Comparison of ENCODE assay signal across 14 cellular contexts in the genomic region with DNA sequence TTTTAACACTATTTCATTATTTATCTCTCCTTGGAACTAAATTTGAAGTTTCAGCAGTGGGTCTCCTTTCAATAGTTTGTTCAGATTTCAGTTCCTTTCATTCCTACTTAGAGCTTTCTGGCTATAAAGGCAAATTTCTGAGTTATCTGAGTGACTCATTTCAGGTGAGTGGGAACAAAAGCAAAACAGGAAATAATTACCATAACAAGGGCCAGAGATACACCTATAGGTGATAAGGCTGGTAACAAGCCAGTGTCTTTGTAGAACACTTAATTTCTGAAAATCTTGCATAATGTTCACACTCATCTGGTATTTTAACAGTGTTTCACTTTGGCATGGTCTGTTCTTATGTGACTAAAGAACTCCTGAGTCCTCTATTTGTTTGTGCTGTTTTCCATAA.
DNase-seq lines count a peak whose midpoint lies in the region; ATAC-seq, FAIRE-seq and TF ChIP-seq lines count a peak whose summit lies in the region.
"Had no signal": no experiment of that assay in that cellular context is flagged by ENCODE, and none has a peak within 500 bp of the region (broad histone marks: within the 10 kb centered on the region; RNA-seq: fewer than 3 reads in every experiment).

No MANE protein-coding gene starts in this region.

- H3K56ac ChIP-seq in H1 (replicated peaks; ENCODE audit: insufficient read length, low read depth, low read length) = no peak overlapping the region

- peak overlapping the region; percentile 96; the same call in 1 of the 2 replicates for H2BK12ac ChIP-seq in H1 (ENCODE audit: low read depth, low read length)

- H3K4me3 Mint-ChIP-seq in activated CD8-positive, alpha-beta memory T cell treated with anti-CD3 and anti-CD28 coated beads, Interleukin-2, amount 10 ng/mL, durations not matched to agents 7 days and 5 days = no peak overlapping the region
- H3K4me3 Mint-ChIP-seq in stimulated activated naive CD8-positive, alpha-beta T cell treated with anti-CD3 and anti-CD28 coated beads, Interleukin-15, Interleukin-2, amounts not matched to agents 100 ng/mL and 50 ng/mL, for 24 hours = no peak overlapping the region

- no peak overlapping the region; the same call in 1 of the 2 replicates for H2AK5ac ChIP-seq in H1 (ENCODE audit: low read depth, low read length)

- no peaks in the 10 kb centered on the region for H3K23me2 ChIP-seq in H1 (ENCODE audit: low read depth, low read length)

- TF ChIP-seq CTCF in RWPE2 (IDR thresholded peaks at IDR 0.05; ENCODE audit: poor library complexity, severe bottlenecking) = no peak
- no peak for TF ChIP-seq CTCF in H1 (IDR thresholded peaks at IDR 0.05; ENCODE audit: control extremely low read depth in 1 of 3, insufficient read depth in 1 of 3, low read depth in 1 of 3, low read length in 3 of 3)
- no peak for TF ChIP-seq CTCF in esophagus muscularis mucosa (IDR thresholded peaks at IDR 0.05)

- CTCF ChIA-PET in activated CD8-positive, alpha-beta memory T cell treated with anti-CD3 and anti-CD28 coated beads, Interleukin-2, amount 10 ng/mL, durations not matched to agents 7 days and 5 days (lab: Charles Lee) = no interaction called here
- CTCF ChIA-PET in H1 (lab: Charles Lee; ENCODE audit: partially characterized antibody) = interaction anchor here (0.8 to 3.7 kb wide), 2 partner anchors 15 to 224 kb away, joined by 3 to 20 read pairs; no protein-coding TSS in a partner anchor

- no peaks in the 10 kb centered on the region for H3K79me1 ChIP-seq in H1 (ENCODE audit: low read depth, low read length)

- H3K4me1 ChIP-seq in RWPE2 (ENCODE audit: insufficient read depth, poor library complexity, severe bottlenecking) (peaks cover 19% of the 10 kb centered on the region), H1 (replicated peaks in 1 of 4; ENCODE audit: control insufficient read depth in 3 of 4, insufficient read depth in 4 of 4, low read length in 3 of 4) (peaks cover 5 to 10% (median 7%) of the 10 kb centered on the region in 4 experiments; a peak in 5 of 7 replicates), esophagus muscularis mucosa (no peaks in the 10 kb centered on the region)
- H3K4me1 ChIP-seq: A549, testis had no signal

- H4K91ac ChIP-seq in H1 (replicated peaks; ENCODE audit: insufficient read length, low read length) = no peak overlapping the region

- H3K4me1 Mint-ChIP-seq in activated CD8-positive, alpha-beta memory T cell treated with anti-CD3 and anti-CD28 coated beads, Interleukin-2, amount 10 ng/mL, durations not matched to agents 7 days and 5 days = peaks cover 14% of the 10 kb centered on the region
- peaks cover 23% of the 10 kb centered on the region for H3K4me1 Mint-ChIP-seq in stimulated activated naive CD8-positive, alpha-beta T cell treated with anti-CD3 and anti-CD28 coated beads, Interleukin-15, Interleukin-2, amounts not matched to agents 100 ng/mL and 50 ng/mL, for 24 hours (ENCODE audit: low read depth)

- TF ChIP-seq POLR2A in H1 (IDR thresholded peaks at IDR 0.05; ENCODE audit: control extremely low read depth in 1 of 2, low read depth in 2 of 2, low read length in 2 of 2) = no peak
- no peak for TF ChIP-seq POLR2A in esophagus muscularis mucosa (IDR thresholded peaks at IDR 0.05; ENCODE audit: low read depth)

- POLR2A ChIA-PET in H1 (lab: Charles Lee; ENCODE audit: partially characterized antibody) = interaction anchor here (0.5 to 1.3 kb wide), 4 partner anchors 10 to 86 kb away, joined by 3 to 8 read pairs (median 3); no protein-coding TSS in a partner anchor

- intact Hi-C loops in esophagus muscularis mucosa (cut with DNase I) = no loop called here

- no peaks in the 10 kb centered on the region for H3K36me3 ChIP-seq in RWPE2 (ENCODE audit: low read depth)
- H3K36me3 ChIP-seq in H1 (ENCODE audit: control insufficient read depth in 2 of 4, insufficient read depth in 4 of 4, low read length in 3 of 4) = no peaks in the 10 kb centered on the region; a peak in 1 of 8 replicates
- H3K36me3 ChIP-seq in esophagus muscularis mucosa = no peaks in the 10 kb centered on the region

- peak overlapping the region; percentile 95; the same call in 1 of the 2 replicates for H2BK5ac ChIP-seq in H1 (ENCODE audit: low read depth, low read length)

- H3K36me3 Mint-ChIP-seq in activated CD8-positive, alpha-beta memory T cell treated with anti-CD3 and anti-CD28 coated beads, Interleukin-2, amount 10 ng/mL, durations not matched to agents 7 days and 5 days = no peaks in the 10 kb centered on the region
- no peaks in the 10 kb centered on the region for H3K36me3 Mint-ChIP-seq in stimulated activated naive CD8-positive, alpha-beta T cell treated with anti-CD3 and anti-CD28 coated beads, Interleukin-15, Interleukin-2, amounts not matched to agents 100 ng/mL and 50 ng/mL, for 24 hours (ENCODE audit: low read depth)

- no peak overlapping the region for H2BK120ac ChIP-seq in H1 (replicated peaks; ENCODE audit: low read depth, low read length)

- H4K5ac ChIP-seq in H1 (ENCODE audit: insufficient read length, low read depth, low read length) = no peak overlapping the region

- H3K14ac ChIP-seq in H1 (ENCODE audit: insufficient read length) = no peak overlapping the region

- no peak overlapping the region for H4K8ac ChIP-seq in H1 (ENCODE audit: extremely low read depth, insufficient read depth, low read length)

- H3K23ac ChIP-seq in H1 (ENCODE audit: insufficient read length) = no peak overlapping the region

- H3K9ac ChIP-seq in H1 (replicated peaks in 1 of 4; ENCODE audit: extremely low read depth in 1 of 4, low read depth in 3 of 4, low read length in 3 of 4) = no peak overlapping the region

- H2BK15ac ChIP-seq in H1 (ENCODE audit: low read length) = no peak overlapping the region

- TF ChIP-seq EP300 in H1 (IDR thresholded peaks at IDR 0.05; ENCODE audit: borderline replicate concordance in 1 of 2, low read depth in 2 of 2, low read length in 2 of 2) (no peak), esophagus muscularis mucosa (IDR thresholded peaks at IDR 0.05) (no peak)

- 0 out of 4 replicates have a peak overlapping the region, but pooled peaks of 1 of the 2 experiments have one; percentile 0 for H3K4me2 ChIP-seq in H1 (ENCODE audit: insufficient read depth in 1 of 2, low read depth in 2 of 2, low read length in 2 of 2)
- H3K4me2 ChIP-seq: A549 had no signal

- H3K79me2 ChIP-seq in H1 (ENCODE audit: control insufficient read depth in 1 of 2, insufficient read depth in 2 of 2, low read length in 2 of 2) = no peaks in the 10 kb centered on the region

- peak overlapping the region; percentile 64; the same call in 1 of the 2 replicates for H2BK20ac ChIP-seq in H1 (ENCODE audit: low read length)

- H3K9me3 Mint-ChIP-seq in activated CD8-positive, alpha-beta memory T cell treated with anti-CD3 and anti-CD28 coated beads, Interleukin-2, amount 10 ng/mL, durations not matched to agents 7 days and 5 days (ENCODE audit: low read depth) = no peaks in the 10 kb centered on the region
- H3K9me3 Mint-ChIP-seq in stimulated activated naive CD8-positive, alpha-beta T cell treated with anti-CD3 and anti-CD28 coated beads, Interleukin-15, Interleukin-2, amounts not matched to agents 100 ng/mL and 50 ng/mL, for 24 hours = no peaks in the 10 kb centered on the region

- H3K9me3 ChIP-seq in RWPE2 (ENCODE audit: severe bottlenecking) (no peaks in the 10 kb centered on the region), H1 (ENCODE audit: insufficient read depth in 2 of 2, low read depth in 1 of 2, low read length in 1 of 2) (no peaks in the 10 kb centered on the region), esophagus muscularis mucosa (no peaks in the 10 kb centered on the region)
- H3K9me3 ChIP-seq: testis had no signal

- peak overlapping the region; percentile 56 for H3K27ac Mint-ChIP-seq in activated CD8-positive, alpha-beta memory T cell treated with anti-CD3 and anti-CD28 coated beads, Interleukin-2, amount 10 ng/mL, durations not matched to agents 7 days and 5 days
- peak overlapping the region; percentile 8 for H3K27ac Mint-ChIP-seq in stimulated activated naive CD8-positive, alpha-beta T cell treated with anti-CD3 and anti-CD28 coated beads, Interleukin-15, Interleukin-2, amounts not matched to agents 100 ng/mL and 50 ng/mL, for 24 hours

- no peak for ATAC-seq in activated CD8-positive, alpha-beta memory T cell treated with anti-CD3 and anti-CD28 coated beads, Interleukin-2, amount 10 ng/mL, durations not matched to agents 7 days and 5 days
- ATAC-seq in RWPE2 (ENCODE audit: low read depth) (peak; percentile 74), HG02798 (IDR thresholded peaks at IDR 0.05; ENCODE audit: poor library complexity, unreplicated experiment) (no peak)
- ATAC-seq: A549 had no signal

- no peak overlapping the region for H3K18ac ChIP-seq in H1 (ENCODE audit: extremely low read depth, low read length)

- no peak overlapping the region for H3K4ac ChIP-seq in H1 (replicated peaks; ENCODE audit: insufficient read length, low read depth, low read length)

- H4K20me1 ChIP-seq in H1 (replicated peaks in 1 of 2; ENCODE audit: control insufficient read depth in 1 of 2, insufficient read depth in 2 of 2, low read length in 2 of 2) = no peaks in the 10 kb centered on the region

- no peak overlapping the region for H2AFZ ChIP-seq in H1 (ENCODE audit: low read length)

- no peaks in the 10 kb centered on the region for H3K27me3 Mint-ChIP-seq in activated CD8-positive, alpha-beta memory T cell treated with anti-CD3 and anti-CD28 coated beads, Interleukin-2, amount 10 ng/mL, durations not matched to agents 7 days and 5 days
- no peaks in the 10 kb centered on the region for H3K27me3 Mint-ChIP-seq in stimulated activated naive CD8-positive, alpha-beta T cell treated with anti-CD3 and anti-CD28 coated beads, Interleukin-15, Interleukin-2, amounts not matched to agents 100 ng/mL and 50 ng/mL, for 24 hours

- DNase-seq in activated CD8-positive, alpha-beta memory T cell treated with anti-CD3 and anti-CD28 coated beads, Interleukin-2, amount 10 ng/mL, durations not matched to agents 7 days and 5 days = no peak
- no peak for DNase-seq in activated CD8-positive, alpha-beta memory T cell treated with anti-CD3 and anti-CD28 coated beads, Interleukin-2, amount 50 U/mL, for 48 hours
- DNase-seq in RWPE2 (ENCODE audit: low spot score) = no peak
- no peak for DNase-seq in H1 (ENCODE audit: low read depth in 1 of 2, low spot score in 2 of 2)
- no peak for DNase-seq in esophagus muscularis mucosa (ENCODE audit: extremely low spot score)
- no peak for DNase-seq in RPMI8226
- DNase-seq: cortex of kidney, hypothalamus, NCI-H1436, NCI-H446 treated with DMSO at 0.1 percent for 48 hours, testis had no signal

- FAIRE-seq in H1 (lab: Jason Lieb, UNC) = no peak

- no peak for TF ChIP-seq RAD21 in H1 (IDR thresholded peaks at IDR 0.05 in 1 of 2, conservative IDR thresholded peaks at IDR 0.05 in 1 of 2; ENCODE audit: low read depth in 2 of 2, low read length in 2 of 2)

- H3K27me3 ChIP-seq in RWPE2 (ENCODE audit: insufficient read depth, poor library complexity, severe bottlenecking) (no peaks in the 10 kb centered on the region), H1 (replicated peaks in 1 of 4; ENCODE audit: control insufficient read depth in 3 of 4, extremely low read depth in 1 of 4, insufficient read depth in 3 of 4, low read length in 3 of 4) (no peaks in the 10 kb centered on the region), esophagus muscularis mucosa (no peaks in the 10 kb centered on the region)
- H3K27me3 ChIP-seq: testis had no signal

- H3K27ac ChIP-seq in RWPE2 (ENCODE audit: poor library complexity, severe bottlenecking) = peak overlapping the region; percentile 32
- H3K27ac ChIP-seq in H1 (ENCODE audit: low read depth, low read length) = no peak overlapping the region
- H3K27ac ChIP-seq in esophagus muscularis mucosa (replicated peaks in 1 of 4) = no peak overlapping the region
- H3K27ac ChIP-seq: A549, testis had no signal

- no peak overlapping the region for H3K4me3 ChIP-seq in RWPE2 (ENCODE audit: severe bottlenecking)
- no peak overlapping the region for H3K4me3 ChIP-seq in H1 (ENCODE audit: extremely low read depth in 1 of 4, insufficient read depth in 2 of 4, low read depth in 3 of 4, low read length in 4 of 4)
- no peak overlapping the region for H3K4me3 ChIP-seq in esophagus muscularis mucosa
- H3K4me3 ChIP-seq: A549, testis had no signal
